ENCODE assay signal across 19 cellular contexts in the genomic region with DNA sequence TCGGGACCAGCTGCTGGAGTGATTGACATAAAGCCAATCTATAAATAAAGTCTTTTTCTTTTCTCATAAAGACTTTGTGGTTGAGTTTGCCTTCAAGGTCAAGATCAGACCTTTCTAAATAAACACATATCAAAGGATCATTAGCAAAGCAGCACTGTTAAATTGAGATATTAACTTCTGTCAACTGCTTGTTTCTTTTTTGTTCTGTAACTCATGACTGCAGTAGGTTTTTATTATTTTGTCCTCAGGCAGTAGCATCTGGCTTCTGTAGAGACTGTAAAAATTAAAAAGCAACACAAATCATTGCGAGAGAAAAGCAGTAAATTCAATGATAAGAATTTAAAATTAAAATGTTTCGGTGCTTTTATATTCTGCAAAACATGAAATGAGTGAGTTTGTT.
"Had no signal": no experiment of that assay in that cellular context is flagged by ENCODE, and none has a peak within 500 bp of the region (broad histone marks: within the 10 kb centered on the region; RNA-seq: fewer than 3 reads in every experiment).

No MANE protein-coding gene starts in this region.

- H3K4me3 Mint-ChIP-seq: activated T-helper 1 cell treated with anti-CD3 and anti-CD28 coated beads, Interleukin-12 subunit alpha, Interleukin-12 subunit beta, Interleukin-2, Interleukin-4 antibody, amounts not matched to agents 30 ng/mL and 10 ng/mL and 1 ng/mL, durations not matched to agents 14 hours and 24 hours and 36 hours; effector memory CD8-positive, alpha-beta T cell; stimulated activated naive CD8-positive, alpha-beta T cell treated with anti-CD3 and anti-CD28 coated beads, Interleukin-15, amount 100 ng/mL, for 72 hours; T-helper 1 cell treated with Interleukin-12 subunit alpha and Interleukin-12 subunit beta and Interleukin-4 antibody, amounts not matched to agents 30 μg/mL and 1 μg/mL, for 36 hours had no signal

- H3K27ac Mint-ChIP-seq: activated T-helper 1 cell treated with anti-CD3 and anti-CD28 coated beads, Interleukin-12 subunit alpha, Interleukin-12 subunit beta, Interleukin-2, Interleukin-4 antibody, amounts not matched to agents 30 ng/mL and 10 ng/mL and 1 ng/mL, durations not matched to agents 14 hours and 24 hours and 36 hours; stimulated activated naive CD8-positive, alpha-beta T cell treated with anti-CD3 and anti-CD28 coated beads, Interleukin-15, amount 100 ng/mL, for 72 hours; T-helper 1 cell treated with Interleukin-12 subunit alpha and Interleukin-12 subunit beta and Interleukin-4 antibody, amounts not matched to agents 30 μg/mL and 1 μg/mL, for 36 hours had no signal

- DNase-seq: activated CD4-positive, alpha-beta T cell treated with anti-CD3 and anti-CD28 coated beads, Interleukin-2, amount 50 U/mL, for 48 hours; activated CD8-positive, alpha-beta memory T cell treated with anti-CD3 and anti-CD28 coated beads, Interleukin-2, amount 50 U/mL, for 48 hours; activated naive CD4-positive, alpha-beta T cell; caudate nucleus; effector memory CD8-positive, alpha-beta T cell; erythroblast; glutamatergic neuron; mucosa of descending colon; pancreas; retina; stimulated activated CD4-positive, alpha-beta T cell treated with anti-CD3 and anti-CD28 coated beads, Interleukin-15, amount 100 ng/mL, for 24 hours; stimulated activated CD4-positive, alpha-beta T cell treated with anti-CD3 and anti-CD28 coated beads, Interleukin-4, amount 100 ng/mL, for 24 hours; stimulated activated naive CD8-positive, alpha-beta T cell treated with anti-CD3 and anti-CD28 coated beads, Interleukin-15, amount 100 ng/mL, for 72 hours; testis had no signal

- H3K9me3 ChIP-seq: mucosa of descending colon, pancreas, testis had no signal

- FAIRE-seq: islet of Langerhans, pancreas had no signal

- H3K9me3 Mint-ChIP-seq: activated T-helper 1 cell treated with anti-CD3 and anti-CD28 coated beads, Interleukin-12 subunit alpha, Interleukin-12 subunit beta, Interleukin-2, Interleukin-4 antibody, amounts not matched to agents 30 ng/mL and 10 ng/mL and 1 ng/mL, durations not matched to agents 14 hours and 24 hours and 36 hours; effector memory CD8-positive, alpha-beta T cell; stimulated activated naive CD8-positive, alpha-beta T cell treated with anti-CD3 and anti-CD28 coated beads, Interleukin-15, amount 100 ng/mL, for 72 hours; T-helper 1 cell treated with Interleukin-12 subunit alpha and Interleukin-12 subunit beta and Interleukin-4 antibody, amounts not matched to agents 30 μg/mL and 1 μg/mL, for 36 hours had no signal

- H3K27ac ChIP-seq: pancreas had no signal

- H3K27me3 ChIP-seq: pancreas, testis had no signal

- ATAC-seq: activated CD4-positive, CD25-positive, alpha-beta regulatory T cell treated with anti-CD3 and anti-CD28 coated beads, Interleukin-2, amount 50 U/mL, for 24 hours; effector memory CD8-positive, alpha-beta T cell; mucosa of descending colon; pancreas; SK-N-SH treated with all-trans-retinoic acid at 6 μM for 48 hours; stimulated activated naive CD8-positive, alpha-beta T cell treated with anti-CD3 and anti-CD28 coated beads, Interleukin-15, amount 100 ng/mL, for 72 hours had no signal

- H3K27me3 Mint-ChIP-seq: effector memory CD8-positive, alpha-beta T cell; stimulated activated naive CD8-positive, alpha-beta T cell treated with anti-CD3 and anti-CD28 coated beads, Interleukin-15, amount 100 ng/mL, for 72 hours had no signal

- H3K4me3 ChIP-seq: mucosa of descending colon, pancreas, testis had no signal
